28 cellular contexts compared by ENCODE assay signal in genomic region chr3:32483772-32484171, GRCh38. TPM values are rescaled to one million over a fixed set of nuclear protein-coding genes. Genes with fewer than 3 reads are reported as not detected.
A peak's percentile ranks its signal among the peaks of the same experiment; 100 is the strongest.
DNase-seq lines count a peak whose midpoint lies in the region; ATAC-seq and TF ChIP-seq lines count a peak whose summit lies in the region.
"Had no signal": no experiment of that assay in that cellular context is flagged by ENCODE, and none has a peak within 500 bp of the region (broad histone marks: within the 10 kb centered on the region; RNA-seq: fewer than 3 reads in every experiment).

No MANE protein-coding gene starts in this region.

- no peaks in the 10 kb centered on the region for H4K20me1 ChIP-seq in SU-DHL-6 (ENCODE audit: low read depth, low read length)

- no peak overlapping the region for H2AK5ac ChIP-seq in trophoblast cell (ENCODE audit: low read length)

- no peak for DNase-seq in memory B cell (ENCODE audit: low spot score in 2 of 2)
- DNase-seq in upper lobe of right lung: no peak
- no peak for DNase-seq in DMS 273 treated with DMSO at 0.1 percent for 48 hours (lab: John Stamatoyannopoulos, UW)
- no peak for DNase-seq in OCI-M2 (lab: John Stamatoyannopoulos, UW; ENCODE audit: unreplicated experiment)
- DNase-seq in trophoblast cell: no peak
- DNase-seq: activated CD4-positive, alpha-beta T cell treated with anti-CD3 and anti-CD28 coated beads, Interleukin-2, amount 50 U/mL, for 1 hour; activated gamma-delta T cell; activated naive CD8-positive, alpha-beta T cell treated with anti-CD3 and anti-CD28 coated beads for 36 hours; activated T-cell treated with anti-CD3 and anti-CD28 coated beads, Interleukin-2, amount 50 U/mL, for 1 hour; aorta; C1 segment of cervical spinal cord; Caco-2; DMS79 treated with DMSO at 0.1 percent for 48 hours; effector CD8-positive, alpha-beta T cell; hippocampal formation; NCI-H1092 treated with DMSO at 0.1 percent for 48 hours; NCI-H187 treated with DMSO at 0.1 percent for 48 hours; NCI-H2227 treated with DMSO at 0.1 percent for 48 hours; NCI-H526 treated with DMSO at 0.1 percent for 48 hours; pancreas; retina; stimulated activated naive CD8-positive, alpha-beta T cell treated with anti-CD3 and anti-CD28 coated beads, Interleukin-15, amount 100 ng/mL, for 72 hours; SW 1271; T-helper 9 cell; thyroid gland had no signal

- no peak overlapping the region for H3K14ac ChIP-seq in trophoblast cell (ENCODE audit: low read length)

- H2AFZ ChIP-seq in SU-DHL-6 (ENCODE audit: low read depth, low read length, severe bottlenecking) (peak overlapping the region; percentile 33), trophoblast cell (ENCODE audit: insufficient read depth, low read length, poor library complexity) (no peak overlapping the region)

- H3K27ac Mint-ChIP-seq in IgD-negative memory B cell: peak overlapping the region; percentile 90
- H3K27ac Mint-ChIP-seq in memory B cell: peak overlapping the region; percentile 93
- H3K27ac Mint-ChIP-seq: WTC11 had no signal

- no peak overlapping the region for H3K4me3 ChIP-seq in SU-DHL-6 (ENCODE audit: insufficient read depth, low read length, poor library complexity, severe bottlenecking)
- no peak overlapping the region for H3K4me3 ChIP-seq in upper lobe of right lung
- H3K4me3 ChIP-seq in trophoblast cell (ENCODE audit: low read depth, low read length): no peak overlapping the region
- H3K4me3 ChIP-seq: pancreas, thyroid gland had no signal

- WGBS in trophoblast cell (ENCODE audit: extremely low coverage, insufficient coverage, insufficient read length): no CpG with 5 or more reads among the region's 1 CpG

- H3K36me3 ChIP-seq in SU-DHL-6 (ENCODE audit: low read length): peaks cover 17% of the 10 kb centered on the region; the same call in 1 of the 2 replicates
- H3K36me3 ChIP-seq in upper lobe of right lung: peaks cover 45% of the 10 kb centered on the region
- peaks cover 4 to 5% of the 10 kb centered on the region in 2 experiments for H3K36me3 ChIP-seq in trophoblast cell (ENCODE audit: control insufficient read depth in 1 of 2, insufficient read depth in 2 of 2, low read length in 2 of 2)
- H3K36me3 ChIP-seq: pancreas had no signal

- ATAC-seq in memory B cell (ENCODE audit: low read depth) (no peak), upper lobe of right lung (no peak)
- ATAC-seq: stimulated activated naive CD8-positive, alpha-beta T cell treated with anti-CD3 and anti-CD28 coated beads, Interleukin-15, amount 100 ng/mL, for 72 hours; WTC11 had no signal

- no peak overlapping the region for H3K18ac ChIP-seq in trophoblast cell (ENCODE audit: low read length)

- H3K4me1 Mint-ChIP-seq in IgD-negative memory B cell: peaks cover 26 to 39% (median 28%) of the 10 kb centered on the region in 3 donors
- H3K4me1 Mint-ChIP-seq in memory B cell: peaks cover 28% of the 10 kb centered on the region
- H3K4me1 Mint-ChIP-seq: WTC11 had no signal

- H3K4me2 ChIP-seq in SU-DHL-6 (ENCODE audit: low read depth, low read length, poor library complexity, severe bottlenecking) (peak overlapping the region; percentile 58), trophoblast cell (ENCODE audit: low read length) (no peak overlapping the region)

- no peak overlapping the region for H3K4ac ChIP-seq in trophoblast cell (ENCODE audit: low read depth, low read length)

- no peak overlapping the region for H4K91ac ChIP-seq in trophoblast cell (ENCODE audit: low read depth, low read length)

- intact Hi-C loops in upper lobe of right lung (cut with DNase I): no loop called here

- no peak overlapping the region for H4K12ac ChIP-seq in trophoblast cell (ENCODE audit: low read depth, low read length)

- H3K9ac ChIP-seq in SU-DHL-6 (ENCODE audit: low read length) (no peak overlapping the region), trophoblast cell (ENCODE audit: low read length) (no peak overlapping the region)

- H2BK120ac ChIP-seq in trophoblast cell (ENCODE audit: insufficient read depth, low read length, poor library complexity): no peak overlapping the region

- H3K36me3 Mint-ChIP-seq in IgD-negative memory B cell (peaks cover 16% of the 10 kb centered on the region), memory B cell (peaks cover 31% of the 10 kb centered on the region)

- TF ChIP-seq CTCF in SU-DHL-6 (IDR thresholded peaks at IDR 0.05; ENCODE audit: insufficient read depth, low read length, poor library complexity, severe bottlenecking) (no peak), upper lobe of right lung (IDR thresholded peaks at IDR 0.05) (no peak)

- no peaks in the 10 kb centered on the region for H3K9me2 ChIP-seq in SU-DHL-6 (replicated peaks; ENCODE audit: insufficient read depth, low read length)

- H3K9me3 ChIP-seq in SU-DHL-6 (ENCODE audit: insufficient read depth, low read length): no peaks in the 10 kb centered on the region
- no peaks in the 10 kb centered on the region for H3K9me3 ChIP-seq in upper lobe of right lung
- H3K9me3 ChIP-seq in trophoblast cell (ENCODE audit: insufficient read depth, low read depth, low read length): no peaks in the 10 kb centered on the region
- H3K9me3 ChIP-seq: Caco-2, pancreas, thyroid gland had no signal

- H2BK12ac ChIP-seq in trophoblast cell (ENCODE audit: low read length): no peak overlapping the region

- H3K27me3 Mint-ChIP-seq in IgD-negative memory B cell (no peaks in the 10 kb centered on the region), memory B cell (no peaks in the 10 kb centered on the region)
- H3K27me3 Mint-ChIP-seq: activated naive CD8-positive, alpha-beta T cell treated with anti-CD3 and anti-CD28 coated beads for 36 hours; stimulated activated naive CD8-positive, alpha-beta T cell treated with anti-CD3 and anti-CD28 coated beads, Interleukin-15, amount 100 ng/mL, for 72 hours had no signal

- H3K27me3 ChIP-seq in SU-DHL-6 (ENCODE audit: low read length) (no peaks in the 10 kb centered on the region), upper lobe of right lung (no peaks in the 10 kb centered on the region), trophoblast cell (ENCODE audit: insufficient read depth, low read length) (no peaks in the 10 kb centered on the region)
- H3K27me3 ChIP-seq: pancreas, thyroid gland had no signal

- no peak overlapping the region for H4K8ac ChIP-seq in trophoblast cell (ENCODE audit: low read depth, low read length)

- H3K79me2 ChIP-seq in SU-DHL-6 (ENCODE audit: insufficient read depth, low read length): no peaks in the 10 kb centered on the region
- no peaks in the 10 kb centered on the region for H3K79me2 ChIP-seq in trophoblast cell (ENCODE audit: control insufficient read depth, insufficient read depth, low read length, poor library complexity)

- H3K27ac ChIP-seq in SU-DHL-6 (ENCODE audit: low read depth, low read length): peak overlapping the region; percentile 34; the same call in 1 of the 2 replicates
- H3K27ac ChIP-seq in upper lobe of right lung: peak overlapping the region; percentile 30
- no peak overlapping the region for H3K27ac ChIP-seq in trophoblast cell (ENCODE audit: low read depth, low read length)
- H3K27ac ChIP-seq: thyroid gland had no signal

- H3K4me1 ChIP-seq in upper lobe of right lung (no peaks in the 10 kb centered on the region), trophoblast cell (ENCODE audit: control insufficient read depth in 1 of 2, insufficient read depth in 2 of 2, low read length in 2 of 2) (no peaks in the 10 kb centered on the region)
- H3K4me1 ChIP-seq: Caco-2, pancreas had no signal

- H3K9me3 Mint-ChIP-seq in IgD-negative memory B cell: no peaks in the 10 kb centered on the region
- H3K9me3 Mint-ChIP-seq in memory B cell: no peaks in the 10 kb centered on the region
- H3K9me3 Mint-ChIP-seq: activated naive CD8-positive, alpha-beta T cell treated with anti-CD3 and anti-CD28 coated beads for 36 hours; stimulated activated naive CD8-positive, alpha-beta T cell treated with anti-CD3 and anti-CD28 coated beads, Interleukin-15, amount 100 ng/mL, for 72 hours; WTC11 had no signal

- no peak overlapping the region for H3K23ac ChIP-seq in trophoblast cell (ENCODE audit: low read length)

- H3F3A ChIP-seq in SU-DHL-6 (ENCODE audit: insufficient read depth): peaks cover 15% of the 10 kb centered on the region; the same call in 1 of the 2 replicates

- no peaks in the 10 kb centered on the region for H3K79me1 ChIP-seq in trophoblast cell (ENCODE audit: low read length)

- H2BK5ac ChIP-seq in trophoblast cell (ENCODE audit: low read depth, low read length, poor library complexity): no peak overlapping the region

- H3K4me3 Mint-ChIP-seq in IgD-negative memory B cell (peak overlapping the region in 2 of 4 donors; percentile 66 to 71), memory B cell (no peak overlapping the region)
- H3K4me3 Mint-ChIP-seq: activated naive CD8-positive, alpha-beta T cell treated with anti-CD3 and anti-CD28 coated beads for 36 hours; stimulated activated naive CD8-positive, alpha-beta T cell treated with anti-CD3 and anti-CD28 coated beads, Interleukin-15, amount 100 ng/mL, for 72 hours; WTC11 had no signal

RNA-seq across cellular contexts. Expression of gene CMTM6, which starts 18.9 kb away (rescaled TPM):
- polyA plus RNA-seq in IgD-negative memory B cell: 125 TPM
- total RNA-seq in upper lobe of right lung: 58.9 TPM
- 43.3 and 44.3 TPM in 2 replicates for polyA plus RNA-seq in trophoblast cell (2013)
